In genomic region chr1:209741198-209741597, GRCh38 we compare ENCODE assay signal across 21 cellular contexts. TPM values are rescaled to one million over a fixed set of nuclear protein-coding genes. Genes with fewer than 3 reads are reported as not detected.
"Had no signal": no experiment of that assay in that cellular context is flagged by ENCODE, and none has a peak within 500 bp of the region (broad histone marks: within the 10 kb centered on the region; RNA-seq: fewer than 3 reads in every experiment).

No MANE protein-coding gene starts in this region.

- H3K4me3 Mint-ChIP-seq: activated naive CD4-positive, alpha-beta T cell treated with anti-CD3 and anti-CD28 coated beads, Interleukin-2, amount 50 U/mL, for 24 hours; effector memory CD8-positive, alpha-beta T cell; memory B cell; neural crest cell; stimulated activated naive CD8-positive, alpha-beta T cell treated with anti-CD3 and anti-CD28 coated beads, Interleukin-15, amount 100 ng/mL, for 72 hours had no signal

- H3K27ac ChIP-seq: left lung, suprapubic skin had no signal

- H3K4me1 Mint-ChIP-seq: neural crest cell had no signal

- H3K27ac Mint-ChIP-seq: memory B cell; stimulated activated naive CD8-positive, alpha-beta T cell treated with anti-CD3 and anti-CD28 coated beads, Interleukin-15, amount 100 ng/mL, for 72 hours had no signal

- H3K36me3 Mint-ChIP-seq: memory B cell had no signal

- H3K27me3 Mint-ChIP-seq: activated naive CD4-positive, alpha-beta T cell treated with anti-CD3 and anti-CD28 coated beads, Interleukin-2, amount 50 U/mL, for 24 hours; memory B cell; stimulated activated naive CD8-positive, alpha-beta T cell treated with anti-CD3 and anti-CD28 coated beads, Interleukin-15, amount 100 ng/mL, for 72 hours had no signal

- DNase-seq: activated CD4-positive, alpha-beta T cell treated with anti-CD3 and anti-CD28 coated beads, Interleukin-2, amount 50 U/mL, for 4 hours; effector memory CD8-positive, alpha-beta T cell; foreskin fibroblast; hypothalamus; islet precursor cell; left lung; retina; stimulated activated CD4-positive, alpha-beta T cell treated with anti-CD3 and anti-CD28 coated beads, Interleukin-15, amount 100 ng/mL, for 24 hours; stimulated activated CD4-positive, alpha-beta T cell treated with anti-CD3 and anti-CD28 coated beads, Interleukin-2, amount 100 ng/mL, for 48 hours; stimulated activated naive CD8-positive, alpha-beta T cell treated with anti-CD3 and anti-CD28 coated beads, Interleukin-15, amount 100 ng/mL, for 72 hours; transverse colon; uterus had no signal

- H3K4me1 ChIP-seq: left lung, suprapubic skin, uterus had no signal

- H3K27me3 ChIP-seq: left lung, suprapubic skin, transverse colon, uterus had no signal

- H3K9me3 Mint-ChIP-seq: activated naive CD4-positive, alpha-beta T cell treated with anti-CD3 and anti-CD28 coated beads, Interleukin-2, amount 50 U/mL, for 24 hours; effector memory CD8-positive, alpha-beta T cell; memory B cell; stimulated activated naive CD8-positive, alpha-beta T cell treated with anti-CD3 and anti-CD28 coated beads, Interleukin-15, amount 100 ng/mL, for 72 hours had no signal

- ATAC-seq: activated CD4-positive, CD25-positive, alpha-beta regulatory T cell treated with anti-CD3 and anti-CD28 coated beads, Interleukin-2, amount 50 U/mL, for 24 hours; effector memory CD8-positive, alpha-beta T cell; left lung; stimulated activated naive CD8-positive, alpha-beta T cell treated with anti-CD3 and anti-CD28 coated beads, Interleukin-15, amount 100 ng/mL, for 72 hours had no signal

- H3K36me3 ChIP-seq: left lung, suprapubic skin, transverse colon, uterus had no signal

- H3K9me3 ChIP-seq: left lung, suprapubic skin, transverse colon, uterus had no signal

- H3K4me3 ChIP-seq: left lung, skin epidermis, suprapubic skin, transverse colon, uterus had no signal

RNA-seq across cellular contexts. Expression of gene TRAF3IP3, which starts 14.7 kb away (rescaled TPM):
- total RNA-seq: bronchial epithelial cell, chondrocyte, dermis microvascular lymphatic vessel endothelial cell, neural crest cell had no signal

RNA-seq across cellular contexts. Expression of gene HSD11B1, which starts 36.6 kb away (rescaled TPM):
- total RNA-seq: chondrocyte, dermis microvascular lymphatic vessel endothelial cell, neural crest cell had no signal
